ENCODE assay signal across 8 cellular contexts in the genomic region with DNA sequence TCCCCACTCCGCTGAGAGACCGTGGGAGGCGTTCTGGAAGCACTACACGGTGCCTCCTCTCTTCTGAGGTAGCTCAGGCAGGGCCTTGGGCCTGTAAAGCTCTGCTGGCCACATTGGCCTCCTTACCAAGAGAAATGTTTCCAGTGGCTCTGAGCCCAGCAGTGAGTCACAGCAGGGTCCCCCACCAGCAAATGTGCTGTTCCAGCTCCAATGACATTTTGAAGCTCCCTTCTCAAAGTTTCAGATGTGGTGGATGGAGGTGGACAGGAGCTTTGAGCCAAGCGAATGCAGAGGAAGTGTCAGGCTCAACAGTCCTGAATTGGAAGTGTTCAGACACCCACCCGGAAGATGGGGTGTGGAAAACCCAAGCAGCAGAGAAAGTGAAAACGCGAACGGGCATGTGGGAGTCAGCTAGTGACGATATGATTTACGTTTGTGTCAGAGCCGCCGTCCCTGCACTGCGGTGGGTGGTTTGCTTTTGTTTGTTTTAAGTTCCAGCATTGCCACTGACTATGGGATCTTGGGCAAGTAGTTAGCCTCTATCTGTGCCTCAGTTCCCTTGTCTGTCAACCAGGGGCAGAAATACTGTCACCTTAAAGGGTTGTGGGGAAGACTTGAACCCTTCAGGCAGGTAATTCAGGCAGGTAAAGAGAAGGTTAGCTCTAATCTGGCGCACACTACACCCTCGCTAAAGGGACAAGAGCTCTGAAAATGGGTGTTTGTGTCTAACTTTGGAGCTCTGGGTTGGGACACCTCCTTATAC. TPM values are rescaled to one million over a fixed set of nuclear protein-coding genes. Genes with fewer than 3 reads are reported as not detected.
DNase-seq lines count a peak whose midpoint lies in the region; ATAC-seq and TF ChIP-seq lines count a peak whose summit lies in the region.

No MANE protein-coding gene starts in this region.

- H2AK9ac ChIP-seq in IMR-90 (replicated peaks; ENCODE audit: low read depth, low read length, poor library complexity), result no peak overlapping the region

- DNase-seq in IMR-90 (peak; percentile 75), transverse colon (peak; percentile 31), 8988T (no peak), NCI-H2196 (lab: John Stamatoyannopoulos, UW; ENCODE audit: unreplicated experiment) (no peak)

- H4K91ac ChIP-seq in IMR-90 (ENCODE audit: insufficient read depth, low read depth, low read length), result no peak overlapping the region

- H2AK5ac ChIP-seq in IMR-90 (ENCODE audit: low read depth, low read length), result no peak overlapping the region

- CTCF ChIA-PET in IMR-90 (lab: Yijun Ruan, JAX), result interaction anchor here (1.2 kb wide), 1 partner anchor 507 kb away, joined by 3 read pairs; no protein-coding TSS in a partner anchor

- dilution Hi-C loops in IMR-90 (cut with HindIII; ENCODE audit: low sequenced_read_pairs, unreplicated experiment), result no loop called here

- BruUV-seq in IMR-90 (replicated peaks; lab: Mats Ljungman, UMichigan), result no TSS peak

- H3K9ac ChIP-seq in IMR-90 (ENCODE audit: low read depth, low read length), result no peak overlapping the region

- peak overlapping the region; percentile 77 for H3K4me3 Mint-ChIP-seq in activated T-helper 17 cell treated with anti-CD3 and anti-CD28 coated beads, Interleukin-2, amount 50 U/mL, for 72 hours

- TF ChIP-seq RAD21 in IMR-90 (IDR thresholded peaks at IDR 0.05; ENCODE audit: low read length), result no peak

- TF ChIP-seq CTCF in IMR-90 (conservative IDR thresholded peaks at IDR 0.05; ENCODE audit: low read depth, low read length), result no peak
- no peak for TF ChIP-seq CTCF in transverse colon (IDR thresholded peaks at IDR 0.05)

- H3K79me1 ChIP-seq in IMR-90 (ENCODE audit: low read depth in 1 of 2, low read length in 2 of 2), result no peaks in the 10 kb centered on the region

- no peak overlapping the region for H2BK5ac ChIP-seq in IMR-90 (ENCODE audit: low read depth, low read length, poor library complexity, severe bottlenecking)

- H3K27me3 ChIP-seq in IMR-90 (ENCODE audit: control insufficient read depth, insufficient read depth, low read length) (peaks cover 45% of the 10 kb centered on the region), mononuclear cell (ENCODE audit: insufficient read depth, low read length) (no peaks in the 10 kb centered on the region), transverse colon (no peaks in the 10 kb centered on the region)

- TF ChIP-seq EP300 in transverse colon (IDR thresholded peaks at IDR 0.05; ENCODE audit: low read depth), result no peak

- H3K4me2 ChIP-seq in IMR-90 (ENCODE audit: low read depth, low read length), result peak overlapping the region; percentile 78

- no peak overlapping the region for H3K23ac ChIP-seq in IMR-90 (ENCODE audit: low read depth, low read length)

- no peaks in the 10 kb centered on the region for H3K9me3 Mint-ChIP-seq in activated T-helper 17 cell treated with anti-CD3 and anti-CD28 coated beads, Interleukin-2, amount 50 U/mL, for 72 hours

- in situ Hi-C loops in IMR-90 (cut with MboI; ENCODE audit: low sequenced_read_pairs) (no loop called here), transverse colon (cut with MboI; ENCODE audit: low pct_ligation_motif_present in 1 of 4, low pct_unique_long_range_greater_than_20kb in 1 of 4, low sequenced_read_pairs in 3 of 4) (no loop called here)

- no peak for TF ChIP-seq POLR2A in IMR-90 (IDR thresholded peaks at IDR 0.05; ENCODE audit: low read depth, low read length)
- TF ChIP-seq POLR2A in transverse colon (IDR thresholded peaks at IDR 0.05), result no peak

- peak overlapping the region; percentile 93 for H3K27ac Mint-ChIP-seq in activated T-helper 17 cell treated with anti-CD3 and anti-CD28 coated beads, Interleukin-2, amount 50 U/mL, for 72 hours

- H3K9me3 ChIP-seq in IMR-90 (ENCODE audit: control insufficient read depth, insufficient read depth, low read length), result no peaks in the 10 kb centered on the region
- no peaks in the 10 kb centered on the region for H3K9me3 ChIP-seq in mononuclear cell (ENCODE audit: low read depth, low read length)
- H3K9me3 ChIP-seq in transverse colon, result no peaks in the 10 kb centered on the region

- no peak overlapping the region for H3K18ac ChIP-seq in IMR-90 (ENCODE audit: low read depth, low read length)

- H4K20me1 ChIP-seq in IMR-90 (ENCODE audit: insufficient read depth, low read length), result no peaks in the 10 kb centered on the region

- no peak overlapping the region for H2BK20ac ChIP-seq in IMR-90 (ENCODE audit: low read depth, low read length)

- H3K4me3 ChIP-seq in IMR-90 (ENCODE audit: insufficient read depth, low read depth, low read length) (no peak overlapping the region; the same call in 1 of the 2 replicates), mononuclear cell (ENCODE audit: low read length) (peak overlapping the region; percentile 8), transverse colon (no peak overlapping the region)

- H3K27ac ChIP-seq in IMR-90 (ENCODE audit: insufficient read depth, low read length) (no peak overlapping the region), transverse colon (no peak overlapping the region)

- ATAC-seq in GM18909 (IDR thresholded peaks at IDR 0.05; ENCODE audit: poor library complexity, unreplicated experiment) (peak; percentile 46), IMR-90 (ENCODE audit: low read depth) (peak; percentile 79), HG03135 (IDR thresholded peaks at IDR 0.05; ENCODE audit: unreplicated experiment) (no peak)
- peak; percentile 88 for ATAC-seq in activated T-helper 17 cell treated with anti-CD3 and anti-CD28 coated beads, Interleukin-2, amount 50 U/mL, for 72 hours (replicated peaks)

- no peak overlapping the region for H3K56ac ChIP-seq in IMR-90 (ENCODE audit: extremely low read depth, insufficient read depth, low read length)

- H2BK15ac ChIP-seq in IMR-90 (ENCODE audit: low read depth, low read length), result no peak overlapping the region

- no peak overlapping the region for H3K4ac ChIP-seq in IMR-90 (ENCODE audit: low read depth, low read length)

- intact Hi-C loops in IMR-90 (cut with micrococcal nuclease), result no loop called here
- intact Hi-C loops in transverse colon (cut with DNase I; ENCODE audit: low total_unique reads), result no loop called here

- no peak overlapping the region for H2BK120ac ChIP-seq in IMR-90 (ENCODE audit: low read depth, low read length)

- 46% methylated on average over 2 of the region's 16 CpGs; no CpG with 5 or more reads in 1 of the 2 experiments for WGBS in IMR-90 (ENCODE audit: extremely low coverage in 2 of 2, insufficient read length in 1 of 2), 2 experiments
- 43 to 69% methylated on average over 7 to 16 of the region's 16 CpGs for WGBS in transverse colon (ENCODE audit: low coverage in 1 of 2), 2 donors

- no peak overlapping the region for H4K5ac ChIP-seq in IMR-90 (ENCODE audit: low read depth, low read length)

- H3K4me1 ChIP-seq in IMR-90 (ENCODE audit: control insufficient read depth, insufficient read depth, low read length), result peaks cover 6% of the 10 kb centered on the region; the same call in 1 of the 2 replicates
- peaks cover 54% of the 10 kb centered on the region for H3K4me1 ChIP-seq in mononuclear cell (ENCODE audit: insufficient read depth, low read length)
- peaks cover 0 to 6% (median 0%) of the 10 kb centered on the region in 4 donors for H3K4me1 ChIP-seq in transverse colon

- no peaks in the 10 kb centered on the region for H3K36me3 Mint-ChIP-seq in activated T-helper 17 cell treated with anti-CD3 and anti-CD28 coated beads, Interleukin-2, amount 50 U/mL, for 72 hours (ENCODE audit: low read depth)

- no peak overlapping the region for H3K14ac ChIP-seq in IMR-90 (replicated peaks; ENCODE audit: low read depth, low read length)

- H4K8ac ChIP-seq in IMR-90 (ENCODE audit: low read depth in 2 of 2, low read length in 2 of 2), result 0 out of 4 replicates have a peak overlapping the region, but pooled peaks of 1 of the 2 experiments have one; percentile 2

- H3K27me3 Mint-ChIP-seq in activated T-helper 17 cell treated with anti-CD3 and anti-CD28 coated beads, Interleukin-2, amount 50 U/mL, for 72 hours, result no peaks in the 10 kb centered on the region

- peaks cover 4% of the 10 kb centered on the region for H3K9me1 ChIP-seq in IMR-90 (ENCODE audit: insufficient read depth, low read length)

- H3K36me3 ChIP-seq in IMR-90 (ENCODE audit: control insufficient read depth, insufficient read depth, low read length), result no peaks in the 10 kb centered on the region
- H3K36me3 ChIP-seq in transverse colon, result no peaks in the 10 kb centered on the region

- H3K4me1 Mint-ChIP-seq in activated T-helper 17 cell treated with anti-CD3 and anti-CD28 coated beads, Interleukin-2, amount 50 U/mL, for 72 hours, result peaks cover 20% of the 10 kb centered on the region

- POLR2A ChIA-PET in IMR-90 (lab: Charles Lee; ENCODE audit: unreplicated experiment), result no interaction called here

- H2AFZ ChIP-seq in IMR-90 (replicated peaks; ENCODE audit: low read length, poor library complexity), result peak overlapping the region; percentile 74

TF ChIP-seq in IMR-90, 13 proteins besides CTCF, POLR2A, EP300 and RAD21:
- TF ChIP-seq MAZ (IDR thresholded peaks at IDR 0.05; ENCODE audit: borderline replicate concordance, low read depth, low read length) (0 out of 2 replicates have a peak, but pooled peaks have one; percentile 15), MXI1 (IDR thresholded peaks at IDR 0.05; ENCODE audit: borderline replicate concordance, low read depth, low read length) (no peak), MAFK (IDR thresholded peaks at IDR 0.05; ENCODE audit: low read depth, low read length) (no peak)
- TF ChIP-seq, protein P1, sequence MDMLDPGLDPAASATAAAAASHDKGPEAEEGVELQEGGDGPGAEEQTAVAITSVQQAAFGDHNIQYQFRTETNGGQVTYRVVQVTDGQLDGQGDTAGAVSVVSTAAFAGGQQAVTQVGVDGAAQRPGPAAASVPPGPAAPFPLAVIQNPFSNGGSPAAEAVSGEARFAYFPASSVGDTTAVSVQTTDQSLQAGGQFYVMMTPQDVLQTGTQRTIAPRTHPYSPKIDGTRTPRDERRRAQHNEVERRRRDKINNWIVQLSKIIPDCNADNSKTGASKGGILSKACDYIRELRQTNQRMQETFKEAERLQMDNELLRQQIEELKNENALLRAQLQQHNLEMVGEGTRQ (IDR thresholded peaks at IDR 0.05; ENCODE audit: low read depth, low read length), result no peak

RNA-seq across cellular contexts. Expression of a gene that starts 38.2 kb away (rescaled TPM):
- total RNA-seq in IMR-90 (2012; rRNA removed) (35.1 and 54.2 TPM in 2 replicates), mononuclear cell (26.6 TPM), transverse colon (10 to 100 TPM; 36.5 to 91.7 (median 45.6) TPM)
- polyA plus RNA-seq in IMR-90 (2012; rRNA removed), result 64.5 and 73.5 TPM in 2 replicates
- 35.0 and 205 TPM in 2 replicates for polyA plus RNA-seq in IMR-90 (2012; cell fraction: cytosol; rRNA removed)
- 37.9 and 38.3 TPM in 2 replicates for polyA plus RNA-seq in IMR-90 (2012; cell fraction: nucleus; rRNA removed; ENCODE audit: low replicate concordance)
- 10 to 100 TPM; 17.9 to 36.8 TPM for total RNA-seq in activated T-helper 17 cell treated with anti-CD3 and anti-CD28 coated beads, Interleukin-2, amount 50 U/mL, for 72 hours

Comparison
In these comparisons a context has a peak if more than half of its experiments do, and no peak if none do; other contexts are left out.
1. DNase-seq: peak in IMR-90 (single experiment) and transverse colon (single experiment); none in 8988T (single experiment) and NCI-H2196 (single experiment).